ENCODE assay signal across 27 cellular contexts in the genomic region with DNA sequence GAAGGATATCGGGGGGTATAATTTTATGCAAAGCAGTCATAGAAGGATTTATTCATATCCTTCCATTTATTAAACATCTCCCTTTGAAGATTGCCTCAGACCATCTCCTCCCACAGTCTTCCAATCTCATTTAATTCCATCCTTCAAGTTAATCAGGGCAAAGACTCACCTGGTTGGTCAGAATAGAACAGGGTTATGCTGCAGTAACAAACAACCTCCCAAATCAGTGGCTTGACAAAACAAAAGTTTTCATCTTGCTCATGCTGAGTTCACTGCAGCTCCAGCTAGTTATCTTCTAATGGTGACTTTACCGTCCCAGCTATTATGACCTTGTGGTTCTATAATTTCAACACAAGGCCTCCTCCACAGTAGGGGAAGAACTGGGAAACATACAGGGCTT.
"Had no signal": no experiment of that assay in that cellular context is flagged by ENCODE, and none has a peak within 500 bp of the region (broad histone marks: within the 10 kb centered on the region; RNA-seq: fewer than 3 reads in every experiment).

No MANE protein-coding gene starts in this region.

- H3K27ac ChIP-seq: neural progenitor cell, neutrophil, parathyroid adenoma, psoas muscle, spleen, upper lobe of right lung had no signal

- H3K9me3 ChIP-seq: left lung, neutrophil, psoas muscle, spleen, upper lobe of right lung had no signal

- ATAC-seq: left colon; left lung; natural killer cell; psoas muscle; sciatic nerve; stimulated activated memory B cell treated with anti-CD40 and anti-IgM and Interleukin-4, amounts not matched to agents 10 μg/mL and 1 μg/mL and 100 μg/mL, for 72 hours; stimulated activated naive CD8-positive, alpha-beta T cell treated with anti-CD3 and anti-CD28 coated beads, Interleukin-15, amount 100 ng/mL, for 72 hours; upper lobe of right lung had no signal

- H2AFZ ChIP-seq: neural progenitor cell, parathyroid adenoma had no signal

- H3K27me3 ChIP-seq: left lung, neural progenitor cell, neutrophil, spleen, upper lobe of right lung had no signal

- DNase-seq: hippocampal formation; kidney; left colon; left lung; mesendoderm; naive B cell; natural killer cell; nephron progenitor cell; occipital lobe; psoas muscle; small intestine; spleen; stimulated activated CD4-positive, alpha-beta T cell treated with anti-CD3 and anti-CD28 coated beads, Interleukin-4, amount 100 ng/mL, for 24 hours; stimulated activated CD8-positive, alpha-beta memory T cell treated with anti-CD3 and anti-CD28 coated beads, Interleukin-4, amount 100 ng/mL, for 48 hours; stimulated activated naive CD4-positive, alpha-beta T cell treated with Interleukin-2 at 50 U/mL for 16 hours; stimulated activated naive CD8-positive, alpha-beta T cell treated with anti-CD3 and anti-CD28 coated beads, Interleukin-15, amount 100 ng/mL, for 72 hours; substantia nigra; trophoblast cell; upper lobe of right lung had no signal

- H3K9ac ChIP-seq: neural progenitor cell, parathyroid adenoma had no signal

- H3K36me3 ChIP-seq: left lung, neural progenitor cell, neutrophil, spleen, upper lobe of right lung had no signal

- H3K4me1 ChIP-seq: left lung, neural progenitor cell, parathyroid adenoma had no signal

- H3K4me2 ChIP-seq: neural progenitor cell had no signal

- FAIRE-seq: islet of Langerhans, kidney, small intestine, urothelium cell line had no signal

- H3K4me3 ChIP-seq: left lung, lung, neural progenitor cell, psoas muscle, spleen, upper lobe of right lung had no signal
